Comparison of ENCODE assay signal across 8 cellular contexts in genomic region chr19:45884682-45885555, GRCh38. TPM values are rescaled to one million over a fixed set of nuclear protein-coding genes. Genes with fewer than 3 reads are reported as not detected.
DNase-seq lines count a peak whose midpoint lies in the region; ATAC-seq, FAIRE-seq and TF ChIP-seq lines count a peak whose summit lies in the region.

No MANE protein-coding gene starts in this region.

- H3K27ac ChIP-seq in A673 (ENCODE audit: low read depth, low read length, poor library complexity, severe bottlenecking), result peak overlapping the region; percentile 90
- peak overlapping the region; percentile 81 to 94 (median 90) for H3K27ac ChIP-seq in Peyer's patch
- H3K27ac ChIP-seq in endothelial cell of umbilical vein (ENCODE audit: insufficient read depth, low read depth, low read length), result no peak overlapping the region
- no peak overlapping the region for H3K27ac ChIP-seq in osteoblast (ENCODE audit: low read depth, low read length)

- POLR2A ChIA-PET in A673 (lab: Charles Lee; ENCODE audit: low non-redundant PET) (no interaction called here), endothelial cell of umbilical vein (lab: Charles Lee) (no interaction called here)

- no peaks in the 10 kb centered on the region for H3K9me1 ChIP-seq in endothelial cell of umbilical vein (replicated peaks; ENCODE audit: control insufficient read depth, extremely low read depth, insufficient read depth, low read length)

- intact Hi-C loops in A673 (cut with micrococcal nuclease; ENCODE audit: unreplicated experiment), result no loop called here
- intact Hi-C loops in endothelial cell of umbilical vein (cut with micrococcal nuclease), result no loop called here

- CTCF ChIA-PET in A673 (lab: Charles Lee), result interaction anchor here (0.6 kb wide), 3 partner anchors 14 to 116 kb away, joined by 3 to 4 read pairs (median 4); partner anchors contain the start of gene SIX5
- CTCF ChIA-PET in endothelial cell of umbilical vein (lab: Charles Lee), result interaction anchor here (1.1 to 3.3 kb wide), 4 partner anchors 21 to 131 kb away, joined by 3 to 21 read pairs (median 6); partner anchors contain the start of genes FOXA3 and SYMPK

- H2AFZ ChIP-seq in endothelial cell of umbilical vein (ENCODE audit: low read depth, low read length), result no peak overlapping the region
- no peak overlapping the region for H2AFZ ChIP-seq in osteoblast (ENCODE audit: low read length)

- no peaks in the 10 kb centered on the region for H4K20me1 ChIP-seq in endothelial cell of umbilical vein (replicated peaks; ENCODE audit: control insufficient read depth, extremely low read depth, insufficient read depth, low read length)
- H4K20me1 ChIP-seq in osteoblast (ENCODE audit: insufficient read depth, low read length), result peaks cover 24% of the 10 kb centered on the region

- FAIRE-seq in GM12891 (lab: Jason Lieb, UNC) (no peak), endothelial cell of umbilical vein (lab: Jason Lieb, UNC) (no peak)

- no peak for ATAC-seq in HG02759 (IDR thresholded peaks at IDR 0.05; ENCODE audit: unreplicated experiment)

- dilution Hi-C loops in endothelial cell of umbilical vein (cut with MboI; ENCODE audit: extremely low pct_ligation_motif_present, low sequenced_read_pairs), result no loop called here

- peak overlapping the region; percentile 66 for H3K4me2 ChIP-seq in endothelial cell of umbilical vein (ENCODE audit: insufficient read depth, low read length)
- peak overlapping the region; percentile 99 for H3K4me2 ChIP-seq in osteoblast (ENCODE audit: insufficient read depth, low read length)

- BruUV-seq in A673 (replicated peaks; lab: Mats Ljungman, UMichigan), result no TSS peak
- no TSS peak for BruUV-seq in endothelial cell of umbilical vein (replicated peaks; lab: Mats Ljungman, UMichigan)

- H3K27me3 ChIP-seq in A673 (replicated peaks; ENCODE audit: insufficient read depth, low read depth, low read length, poor library complexity), result no peaks in the 10 kb centered on the region
- H3K27me3 ChIP-seq in Peyer's patch, result no peaks in the 10 kb centered on the region
- no peaks in the 10 kb centered on the region for H3K27me3 ChIP-seq in endothelial cell of umbilical vein (ENCODE audit: control insufficient read depth in 2 of 2, insufficient read depth in 2 of 2, low read length in 2 of 2)
- H3K27me3 ChIP-seq in osteoblast (ENCODE audit: insufficient read depth, low read length), result no peaks in the 10 kb centered on the region

- H3K4me3 ChIP-seq in A673 (ENCODE audit: low read depth, low read length, poor library complexity, severe bottlenecking), result peak overlapping the region; percentile 79
- peak overlapping the region; percentile 69 to 93 (median 78) for H3K4me3 ChIP-seq in Peyer's patch
- H3K4me3 ChIP-seq in endothelial cell of umbilical vein (replicated peaks in 1 of 3; ENCODE audit: insufficient read depth in 1 of 3, low read depth in 1 of 3, low read length in 3 of 3), result peak overlapping the region; percentile 32 to 94 (median 57)
- H3K4me3 ChIP-seq in osteoblast (ENCODE audit: insufficient read depth, low read length), result peak overlapping the region; percentile 80

- TF ChIP-seq POLR2A in GM12891 (IDR thresholded peaks at IDR 0.05; ENCODE audit: low read depth, low read length), result no peak
- no peak for TF ChIP-seq POLR2A in Peyer's patch (IDR thresholded peaks at IDR 0.05)
- no peak for TF ChIP-seq POLR2A in endothelial cell of umbilical vein (IDR thresholded peaks at IDR 0.05; ENCODE audit: low read depth, low read length)

- DNase-seq in A673 (ENCODE audit: low spot score) (no peak), GM12891 (ENCODE audit: insufficient read length, low spot score) (peak; percentile 57), Peyer's patch (no peak), endothelial cell of umbilical vein (ENCODE audit: low read depth, low spot score) (no peak), osteoblast (ENCODE audit: insufficient read length, low spot score, missing footprints) (peak; percentile 89), HuH-7 (ENCODE audit: low spot score) (no peak), iPS-NIHi11 (ENCODE audit: low spot score) (no peak)

- peak overlapping the region; percentile 81 for H3K9ac ChIP-seq in endothelial cell of umbilical vein (replicated peaks; ENCODE audit: extremely low read depth, insufficient read depth, low read length)

- peaks cover 29% of the 10 kb centered on the region for H3K4me1 ChIP-seq in A673 (ENCODE audit: insufficient read depth, low read length, poor library complexity, severe bottlenecking)
- H3K4me1 ChIP-seq in Peyer's patch, result peaks cover 4 to 40% (median 24%) of the 10 kb centered on the region in 4 donors
- peaks cover 10% of the 10 kb centered on the region for H3K4me1 ChIP-seq in endothelial cell of umbilical vein (ENCODE audit: control insufficient read depth, extremely low read depth, insufficient read depth, low read length)
- peaks cover 25% of the 10 kb centered on the region for H3K4me1 ChIP-seq in osteoblast (ENCODE audit: insufficient read depth, low read length)

- H3K79me2 ChIP-seq in endothelial cell of umbilical vein (ENCODE audit: control insufficient read depth, insufficient read depth, low read length) (peaks cover 3% of the 10 kb centered on the region), osteoblast (ENCODE audit: insufficient read depth, low read length) (peaks cover 17% of the 10 kb centered on the region)

- H3K9me3 ChIP-seq in A673 (ENCODE audit: low read depth, low read length, poor library complexity, severe bottlenecking), result no peaks in the 10 kb centered on the region
- no peaks in the 10 kb centered on the region for H3K9me3 ChIP-seq in Peyer's patch
- H3K9me3 ChIP-seq in endothelial cell of umbilical vein (replicated peaks; ENCODE audit: control insufficient read depth, insufficient read depth, low read length), result no peaks in the 10 kb centered on the region
- H3K9me3 ChIP-seq in osteoblast (ENCODE audit: low read depth, low read length), result no peaks in the 10 kb centered on the region

- H3K36me3 ChIP-seq in A673 (ENCODE audit: insufficient read depth, low read length, poor library complexity, severe bottlenecking) (peaks cover 2% of the 10 kb centered on the region), Peyer's patch (peaks cover 0 to 9% (median 0%) of the 10 kb centered on the region in 3 donors), endothelial cell of umbilical vein (ENCODE audit: control insufficient read depth in 2 of 2, extremely low read depth in 1 of 2, insufficient read depth in 2 of 2, low read length in 2 of 2) (no peaks in the 10 kb centered on the region), osteoblast (ENCODE audit: insufficient read depth, low read length) (peaks cover 5% of the 10 kb centered on the region)

- TF ChIP-seq CTCF in A673 (conservative IDR thresholded peaks at IDR 0.05; ENCODE audit: low read depth, low read length) (no peak), Peyer's patch (IDR thresholded peaks at IDR 0.05) (no peak), endothelial cell of umbilical vein (IDR thresholded peaks at IDR 0.05; ENCODE audit: extremely low read depth in 1 of 2, insufficient read depth in 1 of 2, low read depth in 1 of 2, low read length in 2 of 2) (no peak), osteoblast (IDR thresholded peaks at IDR 0.05; ENCODE audit: extremely low read depth, low read depth, low read length) (no peak)

RNA-seq across cellular contexts. Expression of gene IRF2BP1, which starts 1.0 kb away (rescaled TPM):
- total RNA-seq in A673 (2021), result 29.7 and 34.5 TPM in 2 replicates
- polyA plus RNA-seq in GM12891 (2012; ENCODE audit: low read depth, missing spikeins), result 3.9 TPM
- total RNA-seq in Peyer's patch, result 10 to 100 TPM; 18.2 to 26.4 (median 23.1) TPM
- 17.1 and 17.5 TPM in 2 replicates for total RNA-seq in endothelial cell of umbilical vein
- polyA plus RNA-seq in endothelial cell of umbilical vein, result 12.3 and 16.6 TPM in 2 replicates
- polyA plus RNA-seq in endothelial cell of umbilical vein (2011; cell fraction: cytosol; rRNA removed), result 7.2 and 10.9 TPM in 2 replicates
- 4.3 and 4.4 TPM in 2 replicates for polyA plus RNA-seq in endothelial cell of umbilical vein (2011; cell fraction: nucleus; rRNA removed)
- 6.3 and 11.4 TPM in 2 replicates for polyA plus RNA-seq in endothelial cell of umbilical vein (2012)
- 6.5 and 8.5 TPM in 2 replicates for polyA minus RNA-seq in endothelial cell of umbilical vein
- 18.9 TPM for polyA minus RNA-seq in endothelial cell of umbilical vein (2011; cell fraction: cytosol; rRNA and poly(A)+ RNA removed)
- 3.5 and 6.5 TPM in 2 replicates for polyA minus RNA-seq in endothelial cell of umbilical vein (2011; cell fraction: nucleus; rRNA and poly(A)+ RNA removed)
- total RNA-seq in osteoblast, result 28.6 and 35.8 TPM in 2 replicates

RNA-seq across cellular contexts. Expression of gene MYPOP, which starts 17.5 kb away (rescaled TPM):
- total RNA-seq in A673 (2021) (11.4 and 13.5 TPM in 2 replicates), Peyer's patch (10 to 100 TPM in 3 of 4 donors, 1 to 10 TPM in 1; 4.1 to 17.7 (median 14.2) TPM), endothelial cell of umbilical vein (9.0 and 9.6 TPM in 2 replicates), osteoblast (2.1 and 3.3 TPM in 2 replicates)
- polyA plus RNA-seq in GM12891 (2012; ENCODE audit: low read depth, missing spikeins), result 3.3 TPM
- 3.9 TPM in 2 replicates for polyA plus RNA-seq in endothelial cell of umbilical vein
- 2.0 and 2.8 TPM in 2 replicates for polyA plus RNA-seq in endothelial cell of umbilical vein (2011; cell fraction: cytosol; rRNA removed)
- 2.8 and 3.5 TPM in 2 replicates for polyA plus RNA-seq in endothelial cell of umbilical vein (2011; cell fraction: nucleus; rRNA removed)
- polyA plus RNA-seq in endothelial cell of umbilical vein (2012), result 6.0 and 7.5 TPM in 2 replicates
- 1.1 and 1.2 TPM in 2 replicates for polyA minus RNA-seq in endothelial cell of umbilical vein
- polyA minus RNA-seq in endothelial cell of umbilical vein (2011; cell fraction: cytosol; rRNA and poly(A)+ RNA removed), result 2.0 TPM
- 0.72 and 1.3 TPM in 2 replicates for polyA minus RNA-seq in endothelial cell of umbilical vein (2011; cell fraction: nucleus; rRNA and poly(A)+ RNA removed)

RNA-seq across cellular contexts. Expression of gene FOXA3, which starts 20.8 kb away (rescaled TPM):
- total RNA-seq in A673 (2021) (not detected in 2 replicates), Peyer's patch (10 to 100 TPM in 3 of 4 donors, 1 to 10 TPM in 1; 9.1 to 17.0 (median 10.6) TPM), endothelial cell of umbilical vein (not detected in 2 replicates), osteoblast (not detected in 2 replicates)
- 0.05 TPM for polyA plus RNA-seq in GM12891 (2012; ENCODE audit: low read depth, missing spikeins)
- 0.06 TPM in 2 replicates for polyA plus RNA-seq in endothelial cell of umbilical vein
- polyA plus RNA-seq in endothelial cell of umbilical vein (2011; cell fraction: cytosol; rRNA removed), result 0.04 and 0.06 TPM in 2 replicates
- polyA plus RNA-seq in endothelial cell of umbilical vein (2011; cell fraction: nucleus; rRNA removed), result 0.12 TPM in 1 of 2 replicates, not detected in the other
- not detected in 2 replicates for polyA plus RNA-seq in endothelial cell of umbilical vein (2012)
- polyA minus RNA-seq in endothelial cell of umbilical vein, result 0.25 TPM in 1 of 2 replicates, not detected in the other
- not detected for polyA minus RNA-seq in endothelial cell of umbilical vein (2011; cell fraction: cytosol; rRNA and poly(A)+ RNA removed)
- not detected in 2 replicates for polyA minus RNA-seq in endothelial cell of umbilical vein (2011; cell fraction: nucleus; rRNA and poly(A)+ RNA removed)

RNA-seq across cellular contexts. Expression of gene SYMPK, which starts 22.0 kb away (rescaled TPM):
- total RNA-seq in A673 (2021), result 85.5 and 92.4 TPM in 2 replicates
- 51.0 TPM for polyA plus RNA-seq in GM12891 (2012; ENCODE audit: low read depth, missing spikeins)
- 100 to 1,000 TPM in 1 of 4 donors, 10 to 100 TPM in 3; 44.0 to 158 (median 90.3) TPM for total RNA-seq in Peyer's patch
- total RNA-seq in endothelial cell of umbilical vein, result 94.5 and 95.7 TPM in 2 replicates
- polyA plus RNA-seq in endothelial cell of umbilical vein, result 89.8 and 104 TPM in 2 replicates
- 72.6 and 78.3 TPM in 2 replicates for polyA plus RNA-seq in endothelial cell of umbilical vein (2011; cell fraction: cytosol; rRNA removed)
- polyA plus RNA-seq in endothelial cell of umbilical vein (2011; cell fraction: nucleus; rRNA removed), result 199 and 231 TPM in 2 replicates
- 56.8 and 66.9 TPM in 2 replicates for polyA plus RNA-seq in endothelial cell of umbilical vein (2012)
- polyA minus RNA-seq in endothelial cell of umbilical vein, result 110 and 130 TPM in 2 replicates
- polyA minus RNA-seq in endothelial cell of umbilical vein (2011; cell fraction: cytosol; rRNA and poly(A)+ RNA removed), result 47.6 TPM
- polyA minus RNA-seq in endothelial cell of umbilical vein (2011; cell fraction: nucleus; rRNA and poly(A)+ RNA removed), result 58.9 and 68.7 TPM in 2 replicates
- 30.6 and 42.0 TPM in 2 replicates for total RNA-seq in osteoblast

RNA-seq across cellular contexts. Expression of gene NANOS2, which starts 29.7 kb away (rescaled TPM):
- total RNA-seq in A673 (2021) (not detected in 2 replicates), Peyer's patch (not detected), endothelial cell of umbilical vein (not detected in 2 replicates), osteoblast (not detected in 2 replicates)
- not detected for polyA plus RNA-seq in GM12891 (2012; ENCODE audit: low read depth, missing spikeins)
- polyA plus RNA-seq in endothelial cell of umbilical vein, result not detected in 2 replicates
- polyA plus RNA-seq in endothelial cell of umbilical vein (2011; cell fraction: cytosol; rRNA removed), result not detected in 2 replicates
- polyA plus RNA-seq in endothelial cell of umbilical vein (2011; cell fraction: nucleus; rRNA removed), result not detected in 2 replicates
- polyA plus RNA-seq in endothelial cell of umbilical vein (2012), result not detected in 2 replicates
- polyA minus RNA-seq in endothelial cell of umbilical vein, result not detected in 2 replicates
- not detected for polyA minus RNA-seq in endothelial cell of umbilical vein (2011; cell fraction: cytosol; rRNA and poly(A)+ RNA removed)
- not detected in 2 replicates for polyA minus RNA-seq in endothelial cell of umbilical vein (2011; cell fraction: nucleus; rRNA and poly(A)+ RNA removed)

Comparison
In these comparisons a context has a peak if more than half of its experiments do, and no peak if none do; other contexts are left out.
1. DNase-seq: peak in GM12891 (single experiment) and osteoblast (single experiment); none in A673 (single experiment), Peyer's patch (0 of 3), endothelial cell of umbilical vein (single experiment), HuH-7 (single experiment) and iPS-NIHi11 (single experiment).
2. H3K27ac ChIP-seq: peak in A673 (single experiment) and Peyer's patch (4 of 4); none in endothelial cell of umbilical vein (single experiment) and osteoblast (single experiment).
3. Peak in every context shown above with its lines, with median percentiles within 50 percentile points of each other: H3K4me3 ChIP-seq.